29 cellular contexts compared by ENCODE assay signal in the genomic region with DNA sequence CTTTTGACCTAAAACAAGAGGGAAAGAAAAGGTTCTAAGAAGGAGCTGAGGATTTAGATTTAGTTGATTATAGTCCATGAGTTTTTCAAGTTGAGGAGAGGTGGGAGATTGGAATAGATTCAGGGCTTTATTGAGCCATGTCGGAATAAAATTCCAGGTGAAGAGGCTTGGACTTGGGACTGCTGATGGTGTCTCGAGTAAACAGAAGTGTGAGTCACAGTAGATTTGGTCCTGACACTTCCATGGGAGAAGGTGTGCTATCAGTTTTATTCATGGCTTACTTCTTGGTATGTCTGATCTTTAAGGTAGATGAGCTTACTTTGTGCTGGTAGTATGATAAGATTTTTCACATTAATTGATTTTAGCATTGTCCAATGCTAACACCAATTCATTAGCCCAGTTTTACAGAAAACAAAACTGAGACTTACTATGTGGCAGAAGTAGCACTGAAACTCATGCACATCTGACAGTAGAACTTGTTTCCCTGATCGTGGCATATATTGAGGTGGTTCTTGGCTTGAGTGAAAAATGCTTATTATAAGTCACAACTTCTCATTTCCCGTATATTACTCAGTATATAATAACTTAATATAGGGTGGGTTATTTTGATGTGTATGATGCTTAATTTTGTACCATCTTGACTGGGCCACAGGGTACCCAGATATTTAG.
DNase-seq lines count a peak whose midpoint lies in the region; ATAC-seq, FAIRE-seq and TF ChIP-seq lines count a peak whose summit lies in the region.
"Had no signal": no experiment of that assay in that cellular context is flagged by ENCODE, and none has a peak within 500 bp of the region (broad histone marks: within the 10 kb centered on the region; RNA-seq: fewer than 3 reads in every experiment).

No MANE protein-coding gene starts in this region.

- DNase-seq in A549 (ENCODE audit: low read depth in 1 of 2, low spot score in 1 of 2) (peak in 1 of 2 experiments; percentile 13), GM10266 (ENCODE audit: extremely low spot score) (no peak), NCI-H1436 (lab: John Stamatoyannopoulos, UW) (no peak), NCI-H226 (no peak), SHP77 treated with DMSO at 0.1 percent for 48 hours (lab: John Stamatoyannopoulos, UW) (no peak)
- DNase-seq: activated CD8-positive, alpha-beta T cell treated with anti-CD3 and anti-CD28 coated beads for 36 hours; aorta; CD4-positive, CD25-positive, alpha-beta regulatory T cell; cortex of kidney; endodermal cell; foreskin keratinocyte; heart left ventricle; KG1; mucosa of descending colon; NCI-H1417; NCI-H510A; PC-9; stimulated activated CD4-positive, alpha-beta T cell treated with anti-CD3 and anti-CD28 coated beads, Interleukin-2, amount 100 ng/mL, for 24 hours; stomach; thyroid gland had no signal

- H3K9me3 ChIP-seq in A549: peaks cover 6% of the 10 kb centered on the region; the same call in 2 of the 3 replicates
- H3K9me3 ChIP-seq: thyroid gland, vagina had no signal

- FAIRE-seq in A549 (lab: Jason Lieb, UNC): peak; percentile 13

- TF ChIP-seq CTCF in A549 (IDR thresholded peaks at IDR 0.05) (no peak), GM10266 (IDR thresholded peaks at IDR 0.05; ENCODE audit: control insufficient read depth, insufficient read depth, low read depth, missing control alignments) (no peak)

- 0 out of 3 replicates have a peak, but pooled peaks cover 4% of the 10 kb centered on the region for H3K4me1 ChIP-seq in A549
- H3K4me1 ChIP-seq: foreskin keratinocyte, heart left ventricle, stomach, thyroid gland, vagina had no signal

- 38% methylated on average over 4 of the region's 4 CpGs for WGBS in A549 (ENCODE audit: missing lambda C conversion rate)

- H3K27ac ChIP-seq in A549: no peak overlapping the region
- H3K27ac ChIP-seq: 22Rv1, foreskin keratinocyte, heart left ventricle, PC-9, stomach, thyroid gland, vagina had no signal

- ATAC-seq in A549 (peak in 1 of 2 experiments; percentile 45; a peak in 1 of 6 replicates), GM18867 (IDR thresholded peaks at IDR 0.05; ENCODE audit: unreplicated experiment) (peak; percentile 85), GM21576 (IDR thresholded peaks at IDR 0.05; ENCODE audit: unreplicated experiment) (peak; percentile 79), HG03439 (IDR thresholded peaks at IDR 0.05; ENCODE audit: unreplicated experiment) (peak; percentile 78)
- ATAC-seq: activated CD8-positive, alpha-beta T cell treated with anti-CD3 and anti-CD28 coated beads for 36 hours; esophagus mucosa; foreskin keratinocyte; heart left ventricle; mucosa of descending colon; Right ventricle myocardium inferior had no signal

- no peak for TF ChIP-seq RAD21 in A549 (conservative IDR thresholded peaks at IDR 0.05 in 1 of 2, IDR thresholded peaks at IDR 0.05 in 1 of 2)

- no peak for TF ChIP-seq EP300 in A549 (IDR thresholded peaks at IDR 0.05)

- H3K4me2 ChIP-seq in A549: peak overlapping the region; percentile 16; the same call in 1 of the 3 replicates
- H3K4me2 ChIP-seq: PC-9, smooth muscle cell had no signal

- POLR2A ChIA-PET in A549 (lab: Yijun Ruan, JAX): no interaction called here

- H3K4me3 ChIP-seq in A549: no peak overlapping the region
- H3K4me3 ChIP-seq: heart left ventricle, lung, mucosa of descending colon, PC-9, smooth muscle cell, stomach, thyroid gland, vagina had no signal

- TF ChIP-seq POLR2A in A549 (IDR thresholded peaks at IDR 0.05; ENCODE audit: low read length): no peak

- CTCF ChIA-PET in A549 (lab: Yijun Ruan, JAX): interaction anchor here (0.7 to 1.1 kb wide), 3 partner anchors 9 to 50 kb away, joined by 3 read pairs; no protein-coding TSS in a partner anchor

TF ChIP-seq in A549, 52 proteins besides CTCF, POLR2A, EP300 and RAD21:
- TF ChIP-seq RNF2 (IDR thresholded peaks at IDR 0.05; ENCODE audit: borderline replicate concordance, low read depth) (no peak), PHF8 (IDR thresholded peaks at IDR 0.05; ENCODE audit: borderline replicate concordance, low read depth) (no peak), MAZ (IDR thresholded peaks at IDR 0.05; ENCODE audit: borderline replicate concordance, low read depth, low read length) (no peak), NPAS2 (CRISPR knock-in tag; IDR thresholded peaks at IDR 0.05; ENCODE audit: borderline replicate concordance) (no peak), ESRRA (IDR thresholded peaks at IDR 0.05; ENCODE audit: borderline replicate concordance, low read length) (no peak), EHF (CRISPR knock-in tag; IDR thresholded peaks at IDR 0.05) (no peak), CHD4 (IDR thresholded peaks at IDR 0.05; ENCODE audit: borderline replicate concordance) (no peak), ZC3H11A (IDR thresholded peaks at IDR 0.05) (no peak)
- TF ChIP-seq, protein P1, sequence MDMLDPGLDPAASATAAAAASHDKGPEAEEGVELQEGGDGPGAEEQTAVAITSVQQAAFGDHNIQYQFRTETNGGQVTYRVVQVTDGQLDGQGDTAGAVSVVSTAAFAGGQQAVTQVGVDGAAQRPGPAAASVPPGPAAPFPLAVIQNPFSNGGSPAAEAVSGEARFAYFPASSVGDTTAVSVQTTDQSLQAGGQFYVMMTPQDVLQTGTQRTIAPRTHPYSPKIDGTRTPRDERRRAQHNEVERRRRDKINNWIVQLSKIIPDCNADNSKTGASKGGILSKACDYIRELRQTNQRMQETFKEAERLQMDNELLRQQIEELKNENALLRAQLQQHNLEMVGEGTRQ (IDR thresholded peaks at IDR 0.05): no peak
- TF ChIP-seq, protein P2, sequence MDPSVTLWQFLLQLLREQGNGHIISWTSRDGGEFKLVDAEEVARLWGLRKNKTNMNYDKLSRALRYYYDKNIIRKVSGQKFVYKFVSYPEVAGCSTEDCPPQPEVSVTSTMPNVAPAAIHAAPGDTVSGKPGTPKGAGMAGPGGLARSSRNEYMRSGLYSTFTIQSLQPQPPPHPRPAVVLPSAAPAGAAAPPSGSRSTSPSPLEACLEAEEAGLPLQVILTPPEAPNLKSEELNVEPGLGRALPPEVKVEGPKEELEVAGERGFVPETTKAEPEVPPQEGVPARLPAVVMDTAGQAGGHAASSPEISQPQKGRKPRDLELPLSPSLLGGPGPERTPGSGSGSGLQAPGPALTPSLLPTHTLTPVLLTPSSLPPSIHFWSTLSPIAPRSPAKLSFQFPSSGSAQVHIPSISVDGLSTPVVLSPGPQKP (IDR thresholded peaks at IDR 0.05; ENCODE audit: low read depth, low read length): no peak
